In genomic region chr19:11338164-11338563, GRCh38 we compare ENCODE assay signal across 1 cellular context.
TF ChIP-seq lines count a peak whose summit lies in the region.

No MANE protein-coding gene starts in this region.

TF ChIP-seq in A549, 52 proteins besides CTCF, POLR2A, EP300 and RAD21:
- TF ChIP-seq MAX (IDR thresholded peaks at IDR 0.05) = no peak
- TF ChIP-seq PBX3 (IDR thresholded peaks at IDR 0.05) = no peak
- TF ChIP-seq POLR2AphosphoS2 (conservative IDR thresholded peaks at IDR 0.05; ENCODE audit: low read length) = no peak
- TF ChIP-seq SREBF2 (IDR thresholded peaks at IDR 0.05) = no peak
- TF ChIP-seq GATA3 (IDR thresholded peaks at IDR 0.05; ENCODE audit: borderline replicate concordance) = no peak
- no peak for TF ChIP-seq BHLHE40 (IDR thresholded peaks at IDR 0.05; ENCODE audit: low read depth, low read length)
- no peak for TF ChIP-seq CHD4 (IDR thresholded peaks at IDR 0.05; ENCODE audit: borderline replicate concordance)
- TF ChIP-seq HMGXB4 (CRISPR knock-in tag; IDR thresholded peaks at IDR 0.05; ENCODE audit: borderline replicate concordance) = no peak
- no peak for TF ChIP-seq NFE2L2 (conservative IDR thresholded peaks at IDR 0.05; ENCODE audit: low read length)
- no peak for TF ChIP-seq E2F6 (IDR thresholded peaks at IDR 0.05; ENCODE audit: borderline replicate concordance, low read depth)
- no peak for TF ChIP-seq ATOH8 (CRISPR knock-in tag; IDR thresholded peaks at IDR 0.05; ENCODE audit: low read depth)
- no peak for TF ChIP-seq NPAS2 (CRISPR knock-in tag; IDR thresholded peaks at IDR 0.05; ENCODE audit: borderline replicate concordance)
- no peak for TF ChIP-seq KDM1A (IDR thresholded peaks at IDR 0.05; ENCODE audit: low read depth)
- TF ChIP-seq SMC3 (IDR thresholded peaks at IDR 0.05) = no peak
- no peak for TF ChIP-seq ELK1 (IDR thresholded peaks at IDR 0.05; ENCODE audit: low read depth, low read length)
- TF ChIP-seq ZNF302 (CRISPR knock-in tag; IDR thresholded peaks at IDR 0.05) = no peak
- no peak for TF ChIP-seq JUN (IDR thresholded peaks at IDR 0.05)
